In genomic region chr14:90344920-90345557, GRCh38 we compare ENCODE assay signal across 16 cellular contexts.
"Had no signal": no experiment of that assay in that cellular context is flagged by ENCODE, and none has a peak within 500 bp of the region (broad histone marks: within the 10 kb centered on the region; RNA-seq: fewer than 3 reads in every experiment).

No MANE protein-coding gene starts in this region.

- H3K79me2 ChIP-seq: parathyroid adenoma had no signal

- H3K27ac Mint-ChIP-seq: neural progenitor cell; T-helper 2 cell treated with Interferon-gamma antibody and Interleukin-4, amounts not matched to agents 5 μg/mL and 100 μg/mL, for 36 hours had no signal

- H3K4me2 ChIP-seq: neural progenitor cell had no signal

- H3K36me3 Mint-ChIP-seq: neural progenitor cell had no signal

- H3K4me1 ChIP-seq: adrenal gland, body of pancreas, colonic mucosa, heart left ventricle, neural progenitor cell, parathyroid adenoma, stomach had no signal

- H3K9me3 ChIP-seq: adrenal gland, body of pancreas, colonic mucosa, heart left ventricle, stomach, thoracic aorta had no signal

- H3K4me3 Mint-ChIP-seq: neural progenitor cell; T-helper 2 cell treated with Interferon-gamma antibody and Interleukin-4, amounts not matched to agents 5 μg/mL and 100 μg/mL, for 36 hours had no signal

- H3K27ac ChIP-seq: adrenal gland, colonic mucosa, heart left ventricle, neural progenitor cell, parathyroid adenoma, stomach, thoracic aorta had no signal

- H3K27me3 ChIP-seq: adrenal gland, body of pancreas, colonic mucosa, heart left ventricle, neural progenitor cell had no signal

- H3K4me3 ChIP-seq: adrenal gland, body of pancreas, colonic mucosa, heart left ventricle, neural progenitor cell, stomach, thoracic aorta had no signal

- H3K36me3 ChIP-seq: adrenal gland, colonic mucosa, heart left ventricle, neural progenitor cell, stomach, thoracic aorta had no signal

- ATAC-seq: activated CD4-positive, CD25-positive, alpha-beta regulatory T cell treated with anti-CD3 and anti-CD28 coated beads, Interleukin-2, amount 50 U/mL, for 24 hours; heart left ventricle had no signal

- H2AFZ ChIP-seq: parathyroid adenoma had no signal

- H3K9me3 Mint-ChIP-seq: neural progenitor cell; T-helper 2 cell treated with Interferon-gamma antibody and Interleukin-4, amounts not matched to agents 5 μg/mL and 100 μg/mL, for 36 hours had no signal

- DNase-seq: activated naive CD4-positive, alpha-beta T cell treated with anti-CD3 and anti-CD28 coated beads, Interleukin-2, amount 50 U/mL, for 16 hours; activated T-cell treated with anti-CD3 and anti-CD28 coated beads, Interleukin-2, amount 50 U/mL, for 1 hour; adrenal gland; colonic mucosa; effector CD8-positive, alpha-beta T cell; heart left ventricle; stimulated activated CD4-positive, alpha-beta T cell treated with anti-CD3 and anti-CD28 coated beads, Interleukin-15, amount 100 ng/mL, for 24 hours; stimulated activated CD4-positive, alpha-beta T cell treated with anti-CD3 and anti-CD28 coated beads, Interleukin-4, amount 100 ng/mL, for 24 hours; stomach; SW 1271 had no signal

- H3K9ac ChIP-seq: neural progenitor cell, parathyroid adenoma had no signal
